In genomic region chr16:88783391-88784073, GRCh38 we compare ENCODE assay signal across 8 cellular contexts. TPM values are rescaled to one million over a fixed set of nuclear protein-coding genes. Genes with fewer than 3 reads are reported as not detected.
DNase-seq lines count a peak whose midpoint lies in the region; ATAC-seq and TF ChIP-seq lines count a peak whose summit lies in the region.

No MANE protein-coding gene starts in this region.

- H3K36me3 Mint-ChIP-seq in endothelial cell (ENCODE audit: low read depth, unreplicated experiment) = no peaks in the 10 kb centered on the region

- TF ChIP-seq CTCF in GM06990 (IDR thresholded peaks at IDR 0.05; ENCODE audit: insufficient read depth, low read length, poor library complexity, severe bottlenecking) (no peak), RWPE1 (conservative IDR thresholded peaks at IDR 0.05; ENCODE audit: low read depth) (no peak), endothelial cell (IDR thresholded peaks at IDR 0.05; ENCODE audit: unreplicated experiment) (no peak)

- no peaks in the 10 kb centered on the region for H3K9me3 ChIP-seq in muscle layer of duodenum (ENCODE audit: control insufficient read depth in 1 of 2, low read length in 2 of 2)

- H3K27me3 Mint-ChIP-seq in endothelial cell (ENCODE audit: unreplicated experiment) = peaks cover 6% of the 10 kb centered on the region

- H3K27ac ChIP-seq in RWPE1 = peak overlapping the region; percentile 96
- H3K27ac ChIP-seq in muscle layer of duodenum (ENCODE audit: low read length) = peak overlapping the region; percentile 81

- H3K9me3 Mint-ChIP-seq in endothelial cell (ENCODE audit: unreplicated experiment) = no peaks in the 10 kb centered on the region

- H3K27ac Mint-ChIP-seq in endothelial cell (ENCODE audit: unreplicated experiment) = peak overlapping the region; percentile 94

- H3K36me3 ChIP-seq in GM06990 (ENCODE audit: control insufficient read depth, insufficient read depth, low read length) = no peaks in the 10 kb centered on the region; the same call in 1 of the 2 replicates
- H3K36me3 ChIP-seq in muscle layer of duodenum (ENCODE audit: control insufficient read depth in 1 of 2, insufficient read depth in 2 of 2, low read length in 2 of 2) = peaks cover 0 to 4% of the 10 kb centered on the region in 2 donors

- no peak for DNase-seq in GM06990 (ENCODE audit: extremely low read depth, insufficient read length)
- DNase-seq in RWPE1 (ENCODE audit: low spot score) = no peak
- peak; percentile 51 for DNase-seq in endothelial cell (ENCODE audit: low spot score)
- no peak for DNase-seq in central memory CD4-positive, alpha-beta T cell

- H3K4me1 Mint-ChIP-seq in endothelial cell (ENCODE audit: unreplicated experiment) = peaks cover 34% of the 10 kb centered on the region

- H3K4me1 ChIP-seq in muscle layer of duodenum (ENCODE audit: control insufficient read depth in 1 of 2, insufficient read depth in 2 of 2, low read length in 2 of 2) = peaks cover 10 to 56% of the 10 kb centered on the region in 2 donors

- peak overlapping the region; percentile 93 for H3K4me3 Mint-ChIP-seq in endothelial cell (ENCODE audit: unreplicated experiment)

- H3K4me3 ChIP-seq in GM06990 (replicated peaks; ENCODE audit: low read depth, low read length) (peak overlapping the region; percentile 72), muscle layer of duodenum (ENCODE audit: low read depth in 1 of 2, low read length in 2 of 2) (peak overlapping the region; percentile 56 to 62)

- POLR2A ChIA-PET in RWPE1 (lab: Yijun Ruan, JAX; ENCODE audit: low non-redundant PET) = interaction anchor here (0.6 kb wide), 1 partner anchor 100 kb away, joined by 5 read pairs; no protein-coding TSS in a partner anchor

- ATAC-seq in HG03439 (IDR thresholded peaks at IDR 0.05; ENCODE audit: unreplicated experiment) = no peak
- no peak for ATAC-seq in HG03175 (IDR thresholded peaks at IDR 0.05; ENCODE audit: unreplicated experiment)
- no peak for ATAC-seq in HG02588 (IDR thresholded peaks at IDR 0.05; ENCODE audit: unreplicated experiment)

- H3K27me3 ChIP-seq in GM06990 (replicated peaks; ENCODE audit: control insufficient read depth, insufficient read depth, low read length) = no peaks in the 10 kb centered on the region
- H3K27me3 ChIP-seq in muscle layer of duodenum (ENCODE audit: low read depth, low read length) = no peaks in the 10 kb centered on the region

- CTCF ChIA-PET in RWPE1 (lab: Yijun Ruan, JAX) = interaction anchor here (0.6 to 7.5 kb wide), 10 partner anchors 20 to 504 kb away, joined by 3 to 55 read pairs (median 3); no protein-coding TSS in a partner anchor

RNA-seq across cellular contexts. Expression of gene PIEZO1, which starts 1.5 kb away (rescaled TPM):
- total RNA-seq in endothelial cell (ENCODE audit: unreplicated experiment) = 428 TPM

RNA-seq across cellular contexts. Expression of gene CDT1, which starts 20.1 kb away (rescaled TPM):
- 16.2 TPM for total RNA-seq in endothelial cell (ENCODE audit: unreplicated experiment)

RNA-seq across cellular contexts. Expression of gene APRT, which starts 28.2 kb away (rescaled TPM):
- 80.7 TPM for total RNA-seq in endothelial cell (ENCODE audit: unreplicated experiment)
